In genomic region chr6:33787336-33787953, GRCh38 we compare ENCODE assay signal across 8 cellular contexts. TPM values are rescaled to one million over a fixed set of nuclear protein-coding genes. Genes with fewer than 3 reads are reported as not detected.
DNase-seq lines count a peak whose midpoint lies in the region; ATAC-seq and TF ChIP-seq lines count a peak whose summit lies in the region.

No MANE protein-coding gene starts in this region.

- H4K20me1 ChIP-seq in OCI-LY1 (ENCODE audit: insufficient read depth, low read length) (no peaks in the 10 kb centered on the region), osteoblast (ENCODE audit: insufficient read depth, low read length) (peaks cover 49% of the 10 kb centered on the region)

- H3K36me3 ChIP-seq in Caco-2 (ENCODE audit: control insufficient read depth, insufficient read depth, low read length) (no peaks in the 10 kb centered on the region), OCI-LY1 (ENCODE audit: insufficient read depth, low read length) (peaks cover 26% of the 10 kb centered on the region), endocrine pancreas (ENCODE audit: control insufficient read depth, insufficient read depth, low read length) (peaks cover 3% of the 10 kb centered on the region), osteoblast (ENCODE audit: insufficient read depth, low read length) (peaks cover 34% of the 10 kb centered on the region)

- H3K9me2 ChIP-seq in OCI-LY1 (ENCODE audit: low read depth, low read length) = no peaks in the 10 kb centered on the region

- BruUV-seq in Caco-2 (replicated peaks; lab: Mats Ljungman, UMichigan) = TSS peak; percentile 55

- H2AFZ ChIP-seq in OCI-LY1 (ENCODE audit: low read length) (no peak overlapping the region), osteoblast (ENCODE audit: low read length) (no peak overlapping the region)

- POLR2A ChIA-PET in Caco-2 (lab: Charles Lee) = no interaction called here

- intact Hi-C loops in Caco-2 (cut with micrococcal nuclease; ENCODE audit: unreplicated experiment) = no loop called here

- H3K27me3 ChIP-seq in Caco-2 (replicated peaks; ENCODE audit: control insufficient read depth, insufficient read depth, low read length) (no peaks in the 10 kb centered on the region), OCI-LY1 (ENCODE audit: insufficient read depth, low read length) (no peaks in the 10 kb centered on the region), endocrine pancreas (ENCODE audit: control insufficient read depth, insufficient read depth, low read length) (no peaks in the 10 kb centered on the region), osteoblast (ENCODE audit: insufficient read depth, low read length) (no peaks in the 10 kb centered on the region)

- CTCF ChIA-PET in Caco-2 (lab: Charles Lee) = interaction anchor here (0.6 to 1.3 kb wide), 2 partner anchors 76 to 539 kb away, joined by 3 to 8 read pairs; partner anchors contain the start of gene UQCC2

- peaks cover 12% of the 10 kb centered on the region; the same call in 1 of the 2 replicates for H3K4me1 ChIP-seq in Caco-2
- peaks cover 30% of the 10 kb centered on the region for H3K4me1 ChIP-seq in OCI-LY1 (ENCODE audit: insufficient read depth, low read length, severe bottlenecking)
- peaks cover 19% of the 10 kb centered on the region for H3K4me1 ChIP-seq in endocrine pancreas (ENCODE audit: control insufficient read depth, insufficient read depth, low read length)
- H3K4me1 ChIP-seq in osteoblast (ENCODE audit: insufficient read depth, low read length) = peaks cover 49% of the 10 kb centered on the region

- H3K4me2 ChIP-seq in OCI-LY1 (ENCODE audit: low read length) (peak overlapping the region; percentile 89), osteoblast (ENCODE audit: insufficient read depth, low read length) (peak overlapping the region; percentile 90)

- H3K4me3 ChIP-seq in Caco-2 (ENCODE audit: low read depth, low read length) (peak overlapping the region; percentile 78), OCI-LY1 (ENCODE audit: low read depth, low read length, poor library complexity, severe bottlenecking) (peak overlapping the region; percentile 99), endocrine pancreas (ENCODE audit: control insufficient read depth, insufficient read depth, low read length) (peak overlapping the region; percentile 41), osteoblast (ENCODE audit: insufficient read depth, low read length) (peak overlapping the region; percentile 84)

- H3K9ac ChIP-seq in OCI-LY1 (ENCODE audit: low read length) = peak overlapping the region; percentile 96
- H3K9ac ChIP-seq in endocrine pancreas (ENCODE audit: control insufficient read depth, insufficient read depth, low read length) = peak overlapping the region; percentile 93

- H3K79me2 ChIP-seq in OCI-LY1 (ENCODE audit: insufficient read depth, low read length) (no peaks in the 10 kb centered on the region), osteoblast (ENCODE audit: insufficient read depth, low read length) (peaks cover 63% of the 10 kb centered on the region)

- TF ChIP-seq CTCF in Caco-2 (IDR thresholded peaks at IDR 0.05; ENCODE audit: insufficient read depth in 1 of 2, low read depth in 1 of 2, low read length in 1 of 2, severe bottlenecking in 1 of 2, unreplicated experiment in 1 of 2) (no peak), OCI-LY1 (IDR thresholded peaks at IDR 0.05; ENCODE audit: low read length) (no peak), osteoblast (IDR thresholded peaks at IDR 0.05; ENCODE audit: extremely low read depth, low read depth, low read length) (no peak)

- H3F3A ChIP-seq in OCI-LY1 (ENCODE audit: insufficient read depth, low read length) = no peaks in the 10 kb centered on the region

- peaks cover 15% of the 10 kb centered on the region for H3K36me3 Mint-ChIP-seq in Caco-2 (ENCODE audit: insufficient read depth, unreplicated experiment)

- no peaks in the 10 kb centered on the region for H3K9me3 ChIP-seq in Caco-2
- no peaks in the 10 kb centered on the region for H3K9me3 ChIP-seq in OCI-LY1 (ENCODE audit: low read length)
- H3K9me3 ChIP-seq in endocrine pancreas (ENCODE audit: control insufficient read depth, low read length) = no peaks in the 10 kb centered on the region
- H3K9me3 ChIP-seq in osteoblast (ENCODE audit: low read depth, low read length) = no peaks in the 10 kb centered on the region

- H3K27ac ChIP-seq in OCI-LY1 (ENCODE audit: low read depth, low read length, poor library complexity, severe bottlenecking) (no peak overlapping the region), osteoblast (ENCODE audit: low read depth, low read length) (peak overlapping the region; percentile 87)

- peak overlapping the region; percentile 95 for H3K27ac Mint-ChIP-seq in Caco-2 (ENCODE audit: unreplicated experiment)

- H3K27me3 Mint-ChIP-seq in Caco-2 (ENCODE audit: insufficient read depth, unreplicated experiment) = no peaks in the 10 kb centered on the region

- H3K4me3 Mint-ChIP-seq in Caco-2 (ENCODE audit: unreplicated experiment) = peak overlapping the region; percentile 95

- peaks cover 2% of the 10 kb centered on the region for H3K4me1 Mint-ChIP-seq in Caco-2 (ENCODE audit: low read depth, unreplicated experiment)

- ATAC-seq in GM18868 (IDR thresholded peaks at IDR 0.05; ENCODE audit: unreplicated experiment) (no peak), GM18873 (IDR thresholded peaks at IDR 0.05; ENCODE audit: low FRiP score, unreplicated experiment) (no peak)

- DNase-seq in Caco-2 (peak in 1 of 2 experiments; percentile 31), osteoblast (ENCODE audit: insufficient read length, low spot score, missing footprints) (peak; percentile 95), mesenteric fat pad (ENCODE audit: low spot score) (no peak)
- DNase-seq in activated CD8-positive, alpha-beta memory T cell treated with anti-CD3 and anti-CD28 coated beads, Interleukin-2, amount 50 U/mL, for 48 hours = no peak

- H3K9me3 Mint-ChIP-seq in Caco-2 (ENCODE audit: unreplicated experiment) = no peaks in the 10 kb centered on the region

RNA-seq across cellular contexts. Expression of gene LEMD2, which starts 1.5 kb away (rescaled TPM):
- 52.9 and 53.2 TPM in 2 replicates for total RNA-seq in Caco-2 (2022)
- 47.4 and 49.2 TPM in 2 replicates for total RNA-seq in osteoblast
- total RNA-seq in mesenteric fat pad = 37.7 TPM

RNA-seq across cellular contexts. Expression of gene MLN, which starts 16.4 kb away (rescaled TPM):
- total RNA-seq in Caco-2 (2022) (not detected in 2 replicates), osteoblast (not detected in 2 replicates), mesenteric fat pad (not detected)

RNA-seq across cellular contexts. Expression of gene IP6K3, which starts 40.7 kb away (rescaled TPM):
- total RNA-seq in Caco-2 (2022) = 0.44 and 0.45 TPM in 2 replicates
- under 0.01 and 0.29 TPM in 2 replicates for total RNA-seq in osteoblast
- 0.13 TPM for total RNA-seq in mesenteric fat pad

Comparison
In these comparisons a context has a peak if more than half of its experiments do, and no peak if none do; other contexts are left out.
1. H3K4me3 ChIP-seq: peak in every context shown above with its lines; median percentile 99 in OCI-LY1; 84 in osteoblast; 78 in Caco-2; 41 in endocrine pancreas.